ENCODE assay signal across 1 cellular context in the genomic region with DNA sequence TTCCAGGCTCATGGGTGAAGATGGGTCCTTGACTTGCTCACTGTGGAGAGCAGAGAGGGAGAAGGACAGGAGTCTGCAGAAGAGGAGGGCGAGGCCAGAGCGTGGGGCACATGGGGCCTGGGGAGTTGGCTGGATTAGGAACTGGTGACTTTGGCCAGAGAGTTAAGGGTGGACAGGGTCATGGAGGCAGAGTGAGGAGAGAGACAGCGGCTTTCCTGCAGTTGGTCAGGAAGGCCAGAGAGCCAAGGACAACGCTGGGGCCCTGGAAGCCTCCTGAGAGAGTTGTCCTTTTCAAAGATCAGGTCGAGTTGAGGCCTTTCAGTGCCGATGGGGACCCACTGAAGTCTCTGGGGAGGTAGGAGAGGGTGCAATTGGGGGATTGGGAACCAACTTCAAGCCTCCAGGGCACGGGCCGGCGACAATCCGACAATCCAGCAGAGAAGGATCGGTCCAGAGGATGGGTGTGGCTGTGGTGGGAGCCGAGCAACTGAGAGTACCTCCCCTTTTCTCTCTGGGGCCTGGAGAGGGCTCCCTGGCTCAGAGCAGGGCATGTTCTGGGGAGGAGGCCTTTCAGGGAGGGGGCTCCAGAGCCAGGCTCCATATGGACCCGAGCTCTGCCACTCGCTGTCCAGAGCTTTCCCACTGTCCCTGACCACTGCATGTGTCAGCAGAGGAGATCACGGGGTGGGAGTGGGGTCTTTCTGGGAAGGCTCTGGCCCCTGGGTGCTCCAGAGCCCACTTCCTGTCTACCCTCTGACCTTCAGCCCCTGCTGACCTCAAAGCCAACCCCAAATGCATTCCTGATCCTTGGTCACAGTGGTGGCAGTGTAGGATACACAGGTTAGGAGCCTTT.
TF ChIP-seq lines count a peak whose summit lies in the region.

No MANE protein-coding gene starts in this region.

TF ChIP-seq in HCT116, 20 proteins besides CTCF, POLR2A, EP300 and RAD21:
- TF ChIP-seq SRF (IDR thresholded peaks at IDR 0.05; ENCODE audit: low read depth) (no peak), CBX3 (IDR thresholded peaks at IDR 0.05; ENCODE audit: low read depth) (no peak), POLR2AphosphoS5 (IDR thresholded peaks at IDR 0.05; ENCODE audit: low read depth, low read length) (no peak), ZFX (IDR thresholded peaks at IDR 0.05) (no peak), ZNF274 (IDR thresholded peaks at IDR 0.05; ENCODE audit: low read depth, low read length) (no peak), JUND (IDR thresholded peaks at IDR 0.05) (no peak), YY1 (IDR thresholded peaks at IDR 0.05; ENCODE audit: extremely low read depth, insufficient replicate concordance, low read depth, low read length) (no peak), FOSL1 (IDR thresholded peaks at IDR 0.05; ENCODE audit: low read depth) (no peak), SP1 (IDR thresholded peaks at IDR 0.05; ENCODE audit: low read depth) (no peak), EGR1 (IDR thresholded peaks at IDR 0.05; ENCODE audit: low read depth) (no peak), EZH2phosphoT487 (IDR thresholded peaks at IDR 0.05; ENCODE audit: borderline replicate concordance) (no peak), SIN3A (IDR thresholded peaks at IDR 0.05; ENCODE audit: low read depth) (no peak), EZH2 (IDR thresholded peaks at IDR 0.05) (no peak)
- TF ChIP-seq, protein P1, sequence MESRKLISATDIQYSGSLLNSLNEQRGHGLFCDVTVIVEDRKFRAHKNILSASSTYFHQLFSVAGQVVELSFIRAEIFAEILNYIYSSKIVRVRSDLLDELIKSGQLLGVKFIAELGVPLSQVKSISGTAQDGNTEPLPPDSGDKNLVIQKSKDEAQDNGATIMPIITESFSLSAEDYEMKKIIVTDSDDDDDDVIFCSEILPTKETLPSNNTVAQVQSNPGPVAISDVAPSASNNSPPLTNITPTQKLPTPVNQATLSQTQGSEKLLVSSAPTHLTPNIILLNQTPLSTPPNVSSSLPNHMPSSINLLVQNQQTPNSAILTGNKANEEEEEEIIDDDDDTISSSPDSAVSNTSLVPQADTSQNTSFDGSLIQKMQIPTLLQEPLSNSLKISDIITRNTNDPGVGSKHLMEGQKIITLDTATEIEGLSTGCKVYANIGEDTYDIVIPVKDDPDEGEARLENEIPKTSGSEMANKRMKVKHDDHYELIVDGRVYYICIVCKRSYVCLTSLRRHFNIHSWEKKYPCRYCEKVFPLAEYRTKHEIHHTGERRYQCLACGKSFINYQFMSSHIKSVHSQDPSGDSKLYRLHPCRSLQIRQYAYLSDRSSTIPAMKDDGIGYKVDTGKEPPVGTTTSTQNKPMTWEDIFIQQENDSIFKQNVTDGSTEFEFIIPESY (IDR thresholded peaks at IDR 0.05; ENCODE audit: extremely low read depth, insufficient replicate concordance, low read length): no peak
- TF ChIP-seq, protein P2, sequence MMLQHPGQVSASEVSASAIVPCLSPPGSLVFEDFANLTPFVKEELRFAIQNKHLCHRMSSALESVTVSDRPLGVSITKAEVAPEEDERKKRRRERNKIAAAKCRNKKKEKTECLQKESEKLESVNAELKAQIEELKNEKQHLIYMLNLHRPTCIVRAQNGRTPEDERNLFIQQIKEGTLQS (IDR thresholded peaks at IDR 0.05): no peak
- TF ChIP-seq, protein P3, sequence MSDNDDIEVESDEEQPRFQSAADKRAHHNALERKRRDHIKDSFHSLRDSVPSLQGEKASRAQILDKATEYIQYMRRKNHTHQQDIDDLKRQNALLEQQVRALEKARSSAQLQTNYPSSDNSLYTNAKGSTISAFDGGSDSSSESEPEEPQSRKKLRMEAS (IDR thresholded peaks at IDR 0.05): no peak
- TF ChIP-seq, protein P4, sequence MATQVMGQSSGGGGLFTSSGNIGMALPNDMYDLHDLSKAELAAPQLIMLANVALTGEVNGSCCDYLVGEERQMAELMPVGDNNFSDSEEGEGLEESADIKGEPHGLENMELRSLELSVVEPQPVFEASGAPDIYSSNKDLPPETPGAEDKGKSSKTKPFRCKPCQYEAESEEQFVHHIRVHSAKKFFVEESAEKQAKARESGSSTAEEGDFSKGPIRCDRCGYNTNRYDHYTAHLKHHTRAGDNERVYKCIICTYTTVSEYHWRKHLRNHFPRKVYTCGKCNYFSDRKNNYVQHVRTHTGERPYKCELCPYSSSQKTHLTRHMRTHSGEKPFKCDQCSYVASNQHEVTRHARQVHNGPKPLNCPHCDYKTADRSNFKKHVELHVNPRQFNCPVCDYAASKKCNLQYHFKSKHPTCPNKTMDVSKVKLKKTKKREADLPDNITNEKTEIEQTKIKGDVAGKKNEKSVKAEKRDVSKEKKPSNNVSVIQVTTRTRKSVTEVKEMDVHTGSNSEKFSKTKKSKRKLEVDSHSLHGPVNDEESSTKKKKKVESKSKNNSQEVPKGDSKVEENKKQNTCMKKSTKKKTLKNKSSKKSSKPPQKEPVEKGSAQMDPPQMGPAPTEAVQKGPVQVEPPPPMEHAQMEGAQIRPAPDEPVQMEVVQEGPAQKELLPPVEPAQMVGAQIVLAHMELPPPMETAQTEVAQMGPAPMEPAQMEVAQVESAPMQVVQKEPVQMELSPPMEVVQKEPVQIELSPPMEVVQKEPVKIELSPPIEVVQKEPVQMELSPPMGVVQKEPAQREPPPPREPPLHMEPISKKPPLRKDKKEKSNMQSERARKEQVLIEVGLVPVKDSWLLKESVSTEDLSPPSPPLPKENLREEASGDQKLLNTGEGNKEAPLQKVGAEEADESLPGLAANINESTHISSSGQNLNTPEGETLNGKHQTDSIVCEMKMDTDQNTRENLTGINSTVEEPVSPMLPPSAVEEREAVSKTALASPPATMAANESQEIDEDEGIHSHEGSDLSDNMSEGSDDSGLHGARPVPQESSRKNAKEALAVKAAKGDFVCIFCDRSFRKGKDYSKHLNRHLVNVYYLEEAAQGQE (IDR thresholded peaks at IDR 0.05; ENCODE audit: low read depth): no peak
TF ChIP-seq in HCT116: peak in this region for 0.
